ENCODE assay signal across 23 cellular contexts in the genomic region with DNA sequence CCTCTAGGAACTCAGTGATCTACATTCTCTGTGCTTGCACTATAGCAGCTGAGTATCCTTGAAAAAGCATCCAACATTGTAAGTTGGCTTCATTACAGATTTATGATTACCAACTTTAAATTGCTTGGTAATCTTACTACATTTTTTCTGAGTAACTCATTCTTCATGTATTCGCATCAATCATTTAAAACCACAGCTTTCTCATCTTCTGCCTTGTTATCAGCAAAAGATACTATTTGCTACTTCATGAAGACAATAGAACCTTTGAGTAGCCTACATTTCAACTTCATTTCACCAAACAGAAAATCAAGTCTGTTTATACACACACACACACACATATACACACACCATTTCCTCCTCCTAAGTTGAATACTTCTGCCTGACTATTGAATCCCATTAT. TPM values are rescaled to one million over a fixed set of nuclear protein-coding genes. Genes with fewer than 3 reads are reported as not detected.
DNase-seq lines count a peak whose midpoint lies in the region; ATAC-seq, FAIRE-seq and TF ChIP-seq lines count a peak whose summit lies in the region.
"Had no signal": no experiment of that assay in that cellular context is flagged by ENCODE, and none has a peak within 500 bp of the region (broad histone marks: within the 10 kb centered on the region; RNA-seq: fewer than 3 reads in every experiment).

No MANE protein-coding gene starts in this region.

- no peak overlapping the region for H3K27ac ChIP-seq in foreskin keratinocyte
- H3K27ac ChIP-seq: Peyer's patch, SJSA1 had no signal

- CTCF ChIA-PET in GM10248 (lab: Yijun Ruan, JAX) = no interaction called here

- no peaks in the 10 kb centered on the region for H3K4me1 ChIP-seq in foreskin keratinocyte
- H3K4me1 ChIP-seq: BE2C, Peyer's patch, SJSA1 had no signal

- H3K36me3 ChIP-seq in bronchial epithelial cell (ENCODE audit: control insufficient read depth, insufficient read depth, low read length) = no peaks in the 10 kb centered on the region
- H3K36me3 ChIP-seq: BE2C, MG63, Peyer's patch, SJSA1 had no signal

- H3K27me3 ChIP-seq in bronchial epithelial cell (ENCODE audit: control insufficient read depth, insufficient read depth, low read length) = no peaks in the 10 kb centered on the region
- H3K27me3 ChIP-seq in foreskin keratinocyte = no peaks in the 10 kb centered on the region
- H3K27me3 ChIP-seq: BE2C, MG63, Peyer's patch, SJSA1 had no signal

- DNase-seq in COLO829 (ENCODE audit: low spot score) (peak; percentile 56), NCI-H226 (peak; percentile 73), bronchial epithelial cell (ENCODE audit: low read depth) (peak; percentile 5), foreskin keratinocyte (peak; percentile 59 to 72), GM10248 (ENCODE audit: extremely low spot score) (no peak)
- DNase-seq in stimulated activated CD4-positive, alpha-beta T cell treated with anti-CD3 and anti-CD28 coated beads, Interleukin-15, amount 100 ng/mL, for 24 hours = no peak
- DNase-seq: BE2C, DMS 273 treated with DMSO at 0.1 percent for 48 hours, DMS79 treated with DMSO at 0.1 percent for 48 hours, GOT3, Kasumi-1, MG63, NCI-H1417 treated with DMSO at 0.1 percent for 48 hours, NCI-H1930, NCI-H2227 treated with DMSO at 0.1 percent for 48 hours, NCI-H524, NCI-H774, Peyer's patch had no signal

- ATAC-seq in foreskin keratinocyte (peak; percentile 79), GM18907 (IDR thresholded peaks at IDR 0.05; ENCODE audit: unreplicated experiment) (no peak), GM18858 (IDR thresholded peaks at IDR 0.05; ENCODE audit: unreplicated experiment) (no peak)

- TF ChIP-seq CTCF in bronchial epithelial cell (IDR thresholded peaks at IDR 0.05; ENCODE audit: insufficient read depth, low read length, severe bottlenecking) (no peak), foreskin keratinocyte (conservative IDR thresholded peaks at IDR 0.05) (no peak), GM10248 (IDR thresholded peaks at IDR 0.05; ENCODE audit: control extremely low read depth, extremely low read depth, low read depth, missing control alignments) (no peak)

- no peak for FAIRE-seq in bronchial epithelial cell (lab: Jason Lieb, UNC)
- FAIRE-seq: GM12891 had no signal

- POLR2A ChIA-PET in GM10248 (lab: Yijun Ruan, JAX) = no interaction called here

- no peak overlapping the region for H3K4me3 ChIP-seq in bronchial epithelial cell (ENCODE audit: low read depth, low read length)
- H3K4me3 ChIP-seq: MG63, Peyer's patch, SJSA1 had no signal

RNA-seq across cellular contexts. Expression of a gene that starts 6.2 kb away (rescaled TPM):
- total RNA-seq in bronchial epithelial cell (not detected in 2 replicates), foreskin keratinocyte (not detected in 2 replicates)
- not detected in 2 replicates for polyA plus RNA-seq in foreskin keratinocyte
- total RNA-seq: A673, Peyer's patch, SJSA1 had no signal

Comparison
In these comparisons a context has a peak if more than half of its experiments do, and no peak if none do; other contexts are left out.
1. DNase-seq: peak in COLO829 (single experiment), NCI-H226 (single experiment), bronchial epithelial cell (single experiment) and foreskin keratinocyte (2 of 2); none in stimulated activated CD4-positive, alpha-beta T cell treated with anti-CD3 and anti-CD28 coated beads, Interleukin-15, amount 100 ng/mL, for 24 hours (single experiment) and GM10248 (single experiment).